14 cellular contexts compared by ENCODE assay signal in the genomic region with DNA sequence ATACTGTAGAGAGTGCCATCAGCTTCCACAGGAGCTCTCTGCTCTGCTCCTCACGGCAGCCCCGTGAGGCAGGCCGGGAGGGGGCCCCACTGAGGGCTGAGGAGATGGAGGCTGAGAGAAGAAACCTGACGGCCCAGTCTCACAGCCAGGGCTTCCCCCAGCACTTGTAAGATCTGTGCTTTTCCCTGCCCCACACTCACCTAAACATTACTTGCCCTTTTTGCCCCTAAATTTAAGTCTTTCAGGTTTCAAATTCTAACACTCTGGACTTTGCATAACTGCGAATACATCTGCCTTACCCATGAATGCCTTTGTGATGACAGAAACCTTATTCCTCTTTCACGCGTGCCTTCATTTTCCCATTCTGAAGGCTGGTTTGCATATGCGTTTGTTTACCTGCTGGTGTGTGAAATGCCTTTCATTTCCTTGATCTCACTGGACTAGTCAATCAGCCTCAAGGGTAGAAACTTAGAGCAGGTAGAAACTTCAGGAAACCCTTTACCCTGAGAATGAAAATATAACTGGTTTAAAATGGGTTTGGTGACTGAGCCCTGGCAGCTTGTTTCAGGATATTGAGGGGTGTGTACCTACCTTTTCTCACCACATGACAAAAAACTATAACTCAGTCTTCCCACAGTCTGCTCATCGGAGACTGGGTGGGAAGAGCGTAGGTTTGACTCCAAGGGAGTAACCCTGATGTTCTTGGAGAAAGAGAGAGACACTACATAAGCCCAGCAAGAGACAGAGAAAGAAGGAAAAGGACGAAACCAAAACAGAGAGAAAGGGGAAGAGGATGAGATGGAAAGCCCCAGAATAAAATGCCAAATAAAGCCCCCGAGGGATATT. TPM values are rescaled to one million over a fixed set of nuclear protein-coding genes. Genes with fewer than 3 reads are reported as not detected.
DNase-seq lines count a peak whose midpoint lies in the region; ATAC-seq, FAIRE-seq and TF ChIP-seq lines count a peak whose summit lies in the region.
"Had no signal": no experiment of that assay in that cellular context is flagged by ENCODE, and none has a peak within 500 bp of the region (broad histone marks: within the 10 kb centered on the region; RNA-seq: fewer than 3 reads in every experiment).

No MANE protein-coding gene starts in this region.

- in situ Hi-C loops in K562 (cut with MboI), result no loop called here
- in situ Hi-C loops in G401 (cut with HindIII; ENCODE audit: low sequenced_read_pairs), result no loop called here

- no peak overlapping the region for H3K27ac Mint-ChIP-seq in stimulated activated effector memory CD8-positive, alpha-beta T cell treated with anti-CD3 and anti-CD28 coated beads, Interleukin-12 subunit alpha, Interleukin-12 subunit beta, amount 100 ng/mL, for 72 hours

- TF ChIP-seq EP300 in K562 (IDR thresholded peaks at IDR 0.05; ENCODE audit: low read length), result no peak

- no peaks in the 10 kb centered on the region for H3K36me3 Mint-ChIP-seq in stimulated activated effector memory CD8-positive, alpha-beta T cell treated with anti-CD3 and anti-CD28 coated beads, Interleukin-12 subunit alpha, Interleukin-12 subunit beta, amount 100 ng/mL, for 72 hours

- no peaks in the 10 kb centered on the region for H3K9me3 Mint-ChIP-seq in stimulated activated effector memory CD8-positive, alpha-beta T cell treated with anti-CD3 and anti-CD28 coated beads, Interleukin-12 subunit alpha, Interleukin-12 subunit beta, amount 100 ng/mL, for 72 hours

- POLR2A ChIA-PET in AG04449 (lab: Yijun Ruan, JAX) (no interaction called here), K562 (lab: Yijun Ruan, JAX) (no interaction called here)

- H4K20me1 ChIP-seq in K562 (replicated peaks; ENCODE audit: control insufficient read depth, insufficient read depth, low read length), result no peaks in the 10 kb centered on the region

- CTCF ChIA-PET in AG04449 (lab: Yijun Ruan, JAX), result interaction anchor here (1.0 to 1.7 kb wide), 4 partner anchors 14 to 394 kb away, joined by 3 to 4 read pairs (median 3); no protein-coding TSS in a partner anchor
- CTCF ChIA-PET in K562 (lab: Yijun Ruan, JAX; ENCODE audit: low intra/inter-chr PET ratio), result no interaction called here

- H3K27me3 ChIP-seq in K562 (ENCODE audit: control insufficient read depth in 2 of 2, insufficient read depth in 2 of 2, low read length in 2 of 2) (peaks cover 5 to 45% of the 10 kb centered on the region in 2 experiments; a peak in 4 of 5 replicates), heart right ventricle (no peaks in the 10 kb centered on the region)

- H3K36me3 ChIP-seq in K562 (ENCODE audit: control insufficient read depth, insufficient read depth, low read length) (no peaks in the 10 kb centered on the region), heart right ventricle (no peaks in the 10 kb centered on the region)

- intact Hi-C loops in K562 (cut with micrococcal nuclease) (no loop called here), heart right ventricle (cut with DNase I) (loop anchor here in 1 of 10 donors (10.0 kb wide), 1 partner anchor 242 kb away; no protein-coding TSS in a partner anchor)

- TF ChIP-seq RAD21 in K562 (CRISPR knock-in tag; conservative IDR thresholded peaks at IDR 0.05 in 1 of 2, IDR thresholded peaks at IDR 0.05 in 1 of 2), result 0 out of 4 replicates have a peak, but pooled peaks of 1 of the 2 experiments have one; percentile 13

- H3K4me1 ChIP-seq in K562 (replicated peaks in 1 of 2; ENCODE audit: control insufficient read depth in 2 of 2, insufficient read depth in 2 of 2, low read length in 2 of 2) (no peaks in the 10 kb centered on the region; a peak in 2 of 5 replicates), heart right ventricle (no peaks in the 10 kb centered on the region)
- H3K4me1 ChIP-seq: A549 had no signal

- no peak overlapping the region for H2AFZ ChIP-seq in K562 (ENCODE audit: low read depth, low read length)

- H3K9me1 ChIP-seq in K562 (ENCODE audit: control insufficient read depth, insufficient read depth, low read length), result no peaks in the 10 kb centered on the region

- H3K79me2 ChIP-seq in K562 (ENCODE audit: control insufficient read depth, insufficient read depth, low read length), result no peaks in the 10 kb centered on the region

- peaks cover 11% of the 10 kb centered on the region for H3K4me1 Mint-ChIP-seq in stimulated activated effector memory CD8-positive, alpha-beta T cell treated with anti-CD3 and anti-CD28 coated beads, Interleukin-12 subunit alpha, Interleukin-12 subunit beta, amount 100 ng/mL, for 72 hours

- BruUV-seq in K562 (replicated peaks; lab: Mats Ljungman, UMichigan), result no TSS peak

- H3K27ac ChIP-seq in K562 (ENCODE audit: extremely low read depth, low read depth, low read length), result no peak overlapping the region
- no peak overlapping the region for H3K27ac ChIP-seq in heart right ventricle
- H3K27ac ChIP-seq: A549 had no signal

- H3K4me2 ChIP-seq in K562 (ENCODE audit: insufficient read depth, low read length), result no peak overlapping the region
- H3K4me2 ChIP-seq: A549 had no signal

- DNase-seq in AG04449 (ENCODE audit: low read depth, low spot score) (no peak), K562 (ENCODE audit: extremely low read depth in 1 of 4, low spot score in 3 of 4) (peak in 2 of 4 experiments; percentile 8 to 27), G401 (ENCODE audit: low spot score) (no peak), heart right ventricle (no peak)
- no peak for DNase-seq in stimulated activated effector memory CD8-positive, alpha-beta T cell treated with anti-CD3 and anti-CD28 coated beads, Interleukin-12 subunit alpha, Interleukin-12 subunit beta, amount 100 ng/mL, for 72 hours (ENCODE audit: low spot score in 2 of 2)
- DNase-seq: central memory CD4-positive, alpha-beta T cell; HCEC 1CT; NCI-H226; retina; stimulated activated naive CD4-positive, alpha-beta T cell had no signal

- ATAC-seq in GM19372 (IDR thresholded peaks at IDR 0.05; ENCODE audit: low read depth, unreplicated experiment) (peak; percentile 71), HG03039 (IDR thresholded peaks at IDR 0.05; ENCODE audit: unreplicated experiment) (peak; percentile 50), K562 (peak; percentile 83), GM18520 (IDR thresholded peaks at IDR 0.05; ENCODE audit: unreplicated experiment) (no peak), heart right ventricle (no peak)
- no peak for ATAC-seq in stimulated activated effector memory CD8-positive, alpha-beta T cell treated with anti-CD3 and anti-CD28 coated beads, Interleukin-12 subunit alpha, Interleukin-12 subunit beta, amount 100 ng/mL, for 72 hours

- no peak overlapping the region for H3K4me3 Mint-ChIP-seq in stimulated activated effector memory CD8-positive, alpha-beta T cell treated with anti-CD3 and anti-CD28 coated beads, Interleukin-12 subunit alpha, Interleukin-12 subunit beta, amount 100 ng/mL, for 72 hours

- H3K9me3 ChIP-seq in K562 (replicated peaks; ENCODE audit: control insufficient read depth, insufficient read depth, low read depth, low read length), result no peaks in the 10 kb centered on the region
- H3K9me3 ChIP-seq in heart right ventricle, result no peaks in the 10 kb centered on the region
- H3K9me3 ChIP-seq: A549 had no signal

- WGBS in K562 (ENCODE audit: insufficient coverage, low coverage, missing lambda C conversion rate), result 6% methylated on average over 10 of the region's 12 CpGs
- WGBS in heart right ventricle, 2 donors, result 76 to 83% methylated on average over 12 of the region's 12 CpGs

- H3K4me3 ChIP-seq in AG04449 (ENCODE audit: low read depth, low read length), result no peak overlapping the region
- H3K4me3 ChIP-seq in K562, result no peak overlapping the region
- H3K4me3 ChIP-seq in heart right ventricle, result no peak overlapping the region
- H3K4me3 ChIP-seq: A549 had no signal

- H3K9ac ChIP-seq in K562 (ENCODE audit: insufficient read depth in 1 of 2, low read depth in 2 of 2, low read length in 2 of 2), result no peak overlapping the region

- no peak for FAIRE-seq in K562 (lab: Jason Lieb, UNC)
- FAIRE-seq: A549 had no signal

- no peak for TF ChIP-seq POLR2A in K562 (conservative IDR thresholded peaks at IDR 0.05)

- TF ChIP-seq CTCF in AG04449 (IDR thresholded peaks at IDR 0.05; ENCODE audit: insufficient read depth, low read length, missing control alignments) (peak; percentile 6), K562 (IDR thresholded peaks at IDR 0.05 in 2 of 3, conservative IDR thresholded peaks at IDR 0.05 in 1 of 3; ENCODE audit: insufficient read depth in 2 of 3, low read depth in 1 of 3, low read length in 3 of 3) (peak; percentile 31 to 38 (median 34); a peak in 2 of 6 replicates), heart right ventricle (IDR thresholded peaks at IDR 0.05) (no peak)

TF ChIP-seq in K562, 482 proteins besides CTCF, POLR2A, EP300 and RAD21 (continues in another document):
- TF ChIP-seq ZNF551 (CRISPR knock-in tag; IDR thresholded peaks at IDR 0.05) (no peak), HNRNPUL1 (IDR thresholded peaks at IDR 0.05; ENCODE audit: low read length) (no peak), SOX6 (IDR thresholded peaks at IDR 0.05) (no peak), PHB (CRISPR knock-in tag; IDR thresholded peaks at IDR 0.05) (no peak), NR2C2 (CRISPR knock-in tag; IDR thresholded peaks at IDR 0.05) (no peak), NR2C2 (tag; IDR thresholded peaks at IDR 0.05) (no peak), PML (IDR thresholded peaks at IDR 0.05; ENCODE audit: low read length) (no peak)

RNA-seq across cellular contexts. Expression of a gene that starts 20.1 kb away (rescaled TPM):
- total RNA-seq in K562 (2011; cell fraction: chromatin; rRNA removed; ENCODE audit: low replicate concordance), result 0.81 and 1.1 TPM in 2 replicates
- 0.33 and 1.2 TPM in 2 replicates for total RNA-seq in K562 (2011; cell fraction: nucleolus; rRNA removed)
- 0.95 TPM in 1 of 2 replicates, not detected in the other for total RNA-seq in K562 (2011; cell fraction: nucleoplasm; rRNA removed)
- total RNA-seq in K562 (2014; rRNA removed) (not detected in 2 replicates), K562 (2014; rRNA removed; fragmentation: Illumina TruSeq; extraction: Trizol) (0.11 TPM in 1 of 2 replicates, not detected in the other), K562 (2015; rRNA removed; fragmentation: Illumina TruSeq; extraction: Trizol) (not detected in 2 replicates), K562 (2021) (0.33 TPM in 1 of 2 replicates, not detected in the other), heart right ventricle (under 1 TPM in 9 of 10 donors, not detected in 1; 0.15 to 0.88 (median 0.40) TPM)
- polyA plus RNA-seq in K562 (2011; rRNA removed) (0.12 TPM in 1 of 2 replicates, not detected in the other), K562 (2014; fragmentation: Illumina TruSeq; extraction: Trizol) (0.04 and 0.24 TPM in 2 replicates), K562 (2014; fragmentation: Nextera tagmentation; extraction: Ambion mirVana) (under 1 TPM in 1 of 2 experiments, not detected in 1; 0.04 TPM), K562 (2014; rRNA removed) (0.09 TPM in 1 of 2 replicates, not detected in the other), heart right ventricle (under 1 TPM; 0.09 to 0.66 TPM)
- 0.18 and 0.24 TPM in 2 replicates for polyA plus RNA-seq in K562 (2011; cell fraction: cytosol; rRNA removed)
- 0.07 and 0.38 TPM in 2 replicates for polyA plus RNA-seq in K562 (2011; cell fraction: nucleus; rRNA removed)
- polyA plus RNA-seq in K562 (2012), result 0.05 and 0.97 TPM in 2 replicates
- polyA minus RNA-seq in K562 (2011; rRNA and poly(A)+ RNA removed), result 0.09 TPM in 1 of 2 replicates, not detected in the other
- not detected in 2 replicates for polyA minus RNA-seq in K562 (2011; cell fraction: cytosol; rRNA and poly(A)+ RNA removed)
- polyA minus RNA-seq in K562 (2011; cell fraction: nucleus; rRNA and poly(A)+ RNA removed), result not detected in 2 replicates
- total RNA-seq in G401 (2014; rRNA removed; shearing (Covaris generic)), result not detected in 2 replicates

Comparison
In these comparisons a context has a peak if more than half of its experiments do, and no peak if none do; other contexts are left out.
1. CTCF ChIP-seq: peak in AG04449 (single experiment) and K562 (3 of 3); none in heart right ventricle (0 of 9).
2. ATAC-seq: peak in GM19372 (single experiment), HG03039 (single experiment) and K562 (single experiment); none in GM18520 (single experiment), stimulated activated effector memory CD8-positive, alpha-beta T cell treated with anti-CD3 and anti-CD28 coated beads, Interleukin-12 subunit alpha, Interleukin-12 subunit beta, amount 100 ng/mL, for 72 hours (single experiment) and heart right ventricle (0 of 8).